Comparison of ENCODE assay signal across 9 cellular contexts in the genomic region with DNA sequence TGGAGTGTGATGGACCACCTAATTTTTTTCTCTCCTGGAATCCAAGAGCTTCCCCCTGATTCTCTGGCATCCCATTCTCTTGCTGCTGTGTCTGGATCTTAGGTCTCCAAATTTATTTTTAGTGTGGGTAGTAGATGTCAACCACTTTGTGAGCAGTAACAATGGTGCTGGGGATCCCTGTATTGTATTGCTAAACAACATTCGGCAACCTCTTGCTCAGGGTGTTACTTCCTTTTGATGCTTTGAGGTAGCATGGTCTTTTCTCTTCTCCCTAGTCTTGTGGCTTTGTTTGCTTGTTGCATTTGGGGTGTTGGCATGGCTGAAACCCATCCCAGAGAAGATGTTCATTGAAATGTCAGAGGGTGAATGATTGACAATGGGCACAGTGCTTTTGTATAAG.
"Had no signal": no experiment of that assay in that cellular context is flagged by ENCODE, and none has a peak within 500 bp of the region (broad histone marks: within the 10 kb centered on the region; RNA-seq: fewer than 3 reads in every experiment).

No MANE protein-coding gene starts in this region.

- DNase-seq: GM23248, H7, HFFc6, KBM-7 had no signal

- H3K9me3 ChIP-seq: HAP-1 had no signal

- H3K4me1 ChIP-seq: HAP-1 had no signal

- H3K4me3 Mint-ChIP-seq: HFFc6, IgD-negative memory B cell had no signal

- H3K4me3 ChIP-seq: GM23248, HAP-1 had no signal

- H3K27ac Mint-ChIP-seq: HFFc6 had no signal

- ATAC-seq: HCT116, HepG2 had no signal

- H3K27ac ChIP-seq: GM23248, HL-60 had no signal

- H3K36me3 Mint-ChIP-seq: IgD-negative memory B cell had no signal

- H3K9ac ChIP-seq: GM23248 had no signal

- H3K36me3 ChIP-seq: HAP-1 had no signal

- H2AFZ ChIP-seq: GM23248 had no signal

- H3K9me3 Mint-ChIP-seq: IgD-negative memory B cell had no signal
